Comparison of ENCODE assay signal across 19 cellular contexts in genomic region chr12:79874665-79875064, GRCh38.
"Had no signal": no experiment of that assay in that cellular context is flagged by ENCODE, and none has a peak within 500 bp of the region (broad histone marks: within the 10 kb centered on the region; RNA-seq: fewer than 3 reads in every experiment).

No MANE protein-coding gene starts in this region.

- H3K9me3 Mint-ChIP-seq: activated T-helper 1 cell treated with anti-CD3 and anti-CD28 coated beads, Interleukin-12 subunit alpha, Interleukin-12 subunit beta, Interleukin-2, Interleukin-4 antibody, amounts not matched to agents 30 ng/mL and 10 ng/mL and 1 ng/mL, durations not matched to agents 14 hours and 24 hours and 36 hours; stimulated activated naive B cell treated with anti-CD40 and anti-IgM and Interleukin-4, amounts not matched to agents 10 μg/mL and 1 μg/mL and 100 μg/mL, for 72 hours had no signal

- FAIRE-seq: astrocyte, bronchial epithelial cell had no signal

- H3K27me3 Mint-ChIP-seq: stimulated activated naive B cell treated with anti-CD40 and anti-IgM and Interleukin-4, amounts not matched to agents 10 μg/mL and 1 μg/mL and 100 μg/mL, for 72 hours had no signal

- H3K4me3 Mint-ChIP-seq: activated T-helper 1 cell treated with anti-CD3 and anti-CD28 coated beads, Interleukin-12 subunit alpha, Interleukin-12 subunit beta, Interleukin-2, Interleukin-4 antibody, amounts not matched to agents 30 ng/mL and 10 ng/mL and 1 ng/mL, durations not matched to agents 14 hours and 24 hours and 36 hours; stimulated activated naive B cell treated with anti-CD40 and anti-IgM and Interleukin-4, amounts not matched to agents 10 μg/mL and 1 μg/mL and 100 μg/mL, for 72 hours had no signal

- H3K27me3 ChIP-seq: tibial nerve, uterus had no signal

- H3K9me3 ChIP-seq: prostate gland, tibial nerve, uterus had no signal

- ATAC-seq: right cardiac atrium; stimulated activated naive B cell treated with anti-CD40 and anti-IgM and Interleukin-4, amounts not matched to agents 10 μg/mL and 1 μg/mL and 100 μg/mL, for 72 hours had no signal

- H3K4me1 ChIP-seq: prostate gland, uterus had no signal

- H3K36me3 ChIP-seq: prostate gland, uterus had no signal

- DNase-seq: activated CD4-positive, alpha-beta T cell treated with anti-CD3 and anti-CD28 coated beads, Interleukin-2, amount 50 U/mL, for 1 hour; activated CD4-positive, CD25-positive, alpha-beta regulatory T cell; activated CD8-positive, alpha-beta memory T cell treated with anti-CD3 and anti-CD28 coated beads for 24 hours; activated naive CD4-positive, alpha-beta T cell; midbrain; nucleus accumbens; right cardiac atrium; stimulated activated CD4-positive, alpha-beta T cell treated with anti-CD3 and anti-CD28 coated beads, Interleukin-15, amount 100 ng/mL, for 24 hours; stimulated activated CD4-positive, alpha-beta T cell treated with anti-CD3 and anti-CD28 coated beads, Interleukin-4, amount 100 ng/mL, for 1 hour; stimulated activated naive B cell treated with anti-CD40 and anti-IgM and Interleukin-4, amounts not matched to agents 10 μg/mL and 1 μg/mL and 100 μg/mL, for 72 hours; substantia nigra; SW 1271; uterus had no signal

- H3K27ac ChIP-seq: prostate gland, skin epidermis, tibial nerve, uterus had no signal

- H3K4me3 ChIP-seq: prostate gland, skin epidermis, tibial nerve, uterus had no signal

- H3K27ac Mint-ChIP-seq: activated T-helper 1 cell treated with anti-CD3 and anti-CD28 coated beads, Interleukin-12 subunit alpha, Interleukin-12 subunit beta, Interleukin-2, Interleukin-4 antibody, amounts not matched to agents 30 ng/mL and 10 ng/mL and 1 ng/mL, durations not matched to agents 14 hours and 24 hours and 36 hours; stimulated activated naive B cell treated with anti-CD40 and anti-IgM and Interleukin-4, amounts not matched to agents 10 μg/mL and 1 μg/mL and 100 μg/mL, for 72 hours had no signal
